ENCODE assay signal across 20 cellular contexts in the genomic region with DNA sequence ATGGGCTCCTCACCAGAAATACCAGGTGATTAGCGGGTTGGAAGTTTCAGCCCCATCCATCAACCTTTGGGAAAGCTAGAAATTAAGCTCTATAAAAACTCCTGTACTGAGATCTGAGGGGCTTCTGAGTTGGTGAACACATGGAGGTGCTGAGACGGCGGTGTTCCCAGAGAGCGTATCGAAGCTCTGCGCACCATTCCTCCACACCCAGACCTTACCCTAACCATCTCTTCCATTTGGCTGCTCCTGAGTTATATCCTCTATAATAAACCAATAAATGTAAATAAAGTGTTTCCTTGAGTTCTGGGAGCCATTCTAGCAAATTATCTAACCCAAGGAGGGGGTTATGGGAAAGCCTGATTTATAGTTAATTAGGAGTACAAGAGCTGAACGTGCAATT. TPM values are rescaled to one million over a fixed set of nuclear protein-coding genes. Genes with fewer than 3 reads are reported as not detected.
DNase-seq lines count a peak whose midpoint lies in the region; ATAC-seq and TF ChIP-seq lines count a peak whose summit lies in the region.
"Had no signal": no experiment of that assay in that cellular context is flagged by ENCODE, and none has a peak within 500 bp of the region (broad histone marks: within the 10 kb centered on the region; RNA-seq: fewer than 3 reads in every experiment).

No MANE protein-coding gene starts in this region.

- H3K36me3 Mint-ChIP-seq in MCF 10A (ENCODE audit: insufficient read depth, unreplicated experiment): peaks cover 31% of the 10 kb centered on the region

- no peak for TF ChIP-seq POLR2A in upper lobe of left lung (IDR thresholded peaks at IDR 0.05)

- no peak overlapping the region for H3K27ac ChIP-seq in mammary epithelial cell (ENCODE audit: insufficient read depth, low read depth, low read length)
- H3K27ac ChIP-seq in Panc1 (ENCODE audit: low read length): peak overlapping the region; percentile 41
- H3K27ac ChIP-seq in smooth muscle cell (ENCODE audit: low read depth): peak overlapping the region; percentile 76
- peak overlapping the region in 1 of 4 donors; percentile 45 for H3K27ac ChIP-seq in upper lobe of left lung
- H3K27ac ChIP-seq: HL-60, SJSA1 had no signal

- no peak overlapping the region for H3K4me3 Mint-ChIP-seq in MCF 10A (ENCODE audit: unreplicated experiment)
- H3K4me3 Mint-ChIP-seq: GM23338 had no signal

- H3K4me3 ChIP-seq in mammary epithelial cell (replicated peaks in 1 of 3; ENCODE audit: insufficient read depth in 1 of 3, low read depth in 2 of 3, low read length in 3 of 3) (no peak overlapping the region), Panc1 (ENCODE audit: low read depth in 2 of 2, low read length in 2 of 2) (no peak overlapping the region), smooth muscle cell (no peak overlapping the region), upper lobe of left lung (no peak overlapping the region)
- H3K4me3 ChIP-seq: GM23338, SJSA1 had no signal

- ATAC-seq in Panc1: no peak
- ATAC-seq in left colon: peak; percentile 58
- ATAC-seq in upper lobe of left lung (ENCODE audit: low FRiP score in 2 of 2): no peak
- no peak for ATAC-seq in HG02571 (IDR thresholded peaks at IDR 0.05; ENCODE audit: unreplicated experiment)

- no peak overlapping the region for H3K9ac ChIP-seq in mammary epithelial cell (ENCODE audit: insufficient read depth, low read length)
- no peak overlapping the region for H3K9ac ChIP-seq in smooth muscle cell (ENCODE audit: low read depth)

- in situ Hi-C loops in mammary epithelial cell (cut with MboI; ENCODE audit: low sequenced_read_pairs in 2 of 2) (no loop called here), Panc1 (cut with HindIII; ENCODE audit: low pct_unique_long_range_greater_than_20kb, low sequenced_read_pairs) (no loop called here)

- H3K4me1 Mint-ChIP-seq in MCF 10A (ENCODE audit: insufficient read depth, unreplicated experiment): peaks cover 19% of the 10 kb centered on the region

- H3K79me2 ChIP-seq in mammary epithelial cell (ENCODE audit: insufficient read depth, low read length) (peaks cover 73% of the 10 kb centered on the region), smooth muscle cell (ENCODE audit: low read depth) (peaks cover 13% of the 10 kb centered on the region)

- CTCF ChIA-PET in MCF 10A (lab: Yijun Ruan, JAX): interaction anchor here (0.7 to 1.5 kb wide), 2 partner anchors 12 to 20 kb away, joined by 4 to 7 read pairs; no protein-coding TSS in a partner anchor
- CTCF ChIA-PET in mammary epithelial cell (lab: Charles Lee; ENCODE audit: low non-redundant PET): no interaction called here
- CTCF ChIA-PET in Panc1 (lab: Charles Lee): interaction anchor here (0.7 kb wide), 1 partner anchor 68 kb away, joined by 3 read pairs; no protein-coding TSS in a partner anchor

- dilution Hi-C loops in mammary epithelial cell (cut with HindIII; ENCODE audit: low sequenced_read_pairs): no loop called here

- peaks cover 4% of the 10 kb centered on the region for H3K4me1 ChIP-seq in mammary epithelial cell (ENCODE audit: insufficient read depth, low read length)
- H3K4me1 ChIP-seq in Panc1 (ENCODE audit: control insufficient read depth, insufficient read depth, low read length): peaks cover 49% of the 10 kb centered on the region
- H3K4me1 ChIP-seq in smooth muscle cell (ENCODE audit: low read depth): no peaks in the 10 kb centered on the region
- H3K4me1 ChIP-seq in upper lobe of left lung: peaks cover 0 to 13% (median 5%) of the 10 kb centered on the region in 4 donors

- TF ChIP-seq EP300 in upper lobe of left lung (IDR thresholded peaks at IDR 0.05): no peak

- peaks cover 13% of the 10 kb centered on the region for H3F3A ChIP-seq in smooth muscle cell (ENCODE audit: low read depth)

- H3K27ac Mint-ChIP-seq in MCF 10A (ENCODE audit: low read depth, unreplicated experiment): peak overlapping the region; percentile 18
- H3K27ac Mint-ChIP-seq: GM23338 had no signal

- H3K4me2 ChIP-seq in mammary epithelial cell (ENCODE audit: insufficient read depth, low read depth, low read length): no peak overlapping the region
- H3K4me2 ChIP-seq in smooth muscle cell: no peak overlapping the region
- H3K4me2 ChIP-seq: GM23338 had no signal

- intact Hi-C loops in MCF 10A (cut with micrococcal nuclease): no loop called here
- intact Hi-C loops in mammary epithelial cell (cut with micrococcal nuclease): no loop called here
- intact Hi-C loops in Panc1 (cut with micrococcal nuclease; ENCODE audit: unreplicated experiment): loop anchor here (5.0 kb wide), 2 partner anchors 41 to 201 kb away; a partner anchor contains a TSS
- intact Hi-C loops in left colon (cut with DNase I, micrococcal nuclease): no loop called here

- H4K20me1 ChIP-seq in mammary epithelial cell (ENCODE audit: insufficient read depth, low read length): no peaks in the 10 kb centered on the region
- peaks cover 6% of the 10 kb centered on the region for H4K20me1 ChIP-seq in smooth muscle cell (ENCODE audit: low read depth)

- POLR2A ChIA-PET in MCF 10A (lab: Yijun Ruan, JAX): no interaction called here
- POLR2A ChIA-PET in Panc1 (lab: Charles Lee): no interaction called here

- 96% methylated on average over 6 of the region's 7 CpGs for WGBS in mammary epithelial cell (ENCODE audit: low coverage, missing lambda C conversion rate)
- 95% methylated on average over 7 of the region's 7 CpGs for WGBS in smooth muscle cell (ENCODE audit: low lambda C conversion rate)
- WGBS in upper lobe of left lung, 2 donors: 95 to 97% methylated on average over 7 of the region's 7 CpGs

- H3K9me3 Mint-ChIP-seq in MCF 10A (ENCODE audit: unreplicated experiment): peaks cover 7% of the 10 kb centered on the region
- H3K9me3 Mint-ChIP-seq: GM23338 had no signal

- H3K27me3 ChIP-seq in mammary epithelial cell (ENCODE audit: insufficient read depth, low read length) (no peaks in the 10 kb centered on the region), Panc1 (ENCODE audit: control insufficient read depth, insufficient read depth, low read length) (no peaks in the 10 kb centered on the region), smooth muscle cell (ENCODE audit: low read depth) (no peaks in the 10 kb centered on the region), upper lobe of left lung (no peaks in the 10 kb centered on the region)
- H3K27me3 ChIP-seq: SJSA1 had no signal

- no peaks in the 10 kb centered on the region for H3K27me3 Mint-ChIP-seq in MCF 10A (ENCODE audit: insufficient read depth, unreplicated experiment)
- H3K27me3 Mint-ChIP-seq: CD4-positive, alpha-beta memory T cell had no signal

- H3K36me3 ChIP-seq in mammary epithelial cell (ENCODE audit: insufficient read depth, low read length) (no peaks in the 10 kb centered on the region), Panc1 (ENCODE audit: control insufficient read depth, insufficient read depth, low read length) (0 out of 2 replicates have a peak, but pooled peaks cover 3% of the 10 kb centered on the region), smooth muscle cell (ENCODE audit: low read depth) (no peaks in the 10 kb centered on the region), upper lobe of left lung (peaks cover 0 to 4% (median 0%) of the 10 kb centered on the region in 4 donors)
- H3K36me3 ChIP-seq: SJSA1 had no signal

- BruUV-seq in MCF 10A (replicated peaks; lab: Mats Ljungman, UMichigan) (no TSS peak), mammary epithelial cell (replicated peaks; lab: Mats Ljungman, UMichigan) (no TSS peak), Panc1 (replicated peaks; lab: Mats Ljungman, UMichigan) (no TSS peak)

- H3K9me3 ChIP-seq in mammary epithelial cell (replicated peaks; ENCODE audit: insufficient read depth, low read length): no peaks in the 10 kb centered on the region
- H3K9me3 ChIP-seq in Panc1 (ENCODE audit: control insufficient read depth, insufficient read depth, low read depth, low read length): no peaks in the 10 kb centered on the region
- H3K9me3 ChIP-seq in smooth muscle cell (replicated peaks; ENCODE audit: low read depth): no peaks in the 10 kb centered on the region
- no peaks in the 10 kb centered on the region for H3K9me3 ChIP-seq in upper lobe of left lung
- H3K9me3 ChIP-seq: SJSA1 had no signal

- TF ChIP-seq CTCF in MCF 10A (IDR thresholded peaks at IDR 0.05; ENCODE audit: unreplicated experiment) (no peak), mammary epithelial cell (conservative IDR thresholded peaks at IDR 0.05 in 1 of 2, IDR thresholded peaks at IDR 0.05 in 1 of 2; ENCODE audit: extremely low read depth in 1 of 2, insufficient read depth in 1 of 2, low read depth in 1 of 2, low read length in 2 of 2) (no peak), Panc1 (IDR thresholded peaks at IDR 0.05) (no peak), smooth muscle cell (IDR thresholded peaks at IDR 0.05; ENCODE audit: borderline replicate concordance, insufficient read depth, poor library complexity, severe bottlenecking) (no peak), upper lobe of left lung (IDR thresholded peaks at IDR 0.05) (no peak)

- no peak overlapping the region for H2AFZ ChIP-seq in mammary epithelial cell (ENCODE audit: low read depth, low read length)
- no peak overlapping the region for H2AFZ ChIP-seq in smooth muscle cell (ENCODE audit: low read depth)
- H2AFZ ChIP-seq: GM23338 had no signal

- no peak for DNase-seq in MCF 10A (ENCODE audit: unreplicated experiment)
- DNase-seq in mammary epithelial cell: no peak
- no peak for DNase-seq in Panc1 (ENCODE audit: low read depth, low spot score)
- no peak for DNase-seq in left colon
- no peak for DNase-seq in smooth muscle cell (lab: John Stamatoyannopoulos, UW; ENCODE audit: unreplicated experiment)
- DNase-seq in upper lobe of left lung: no peak
- DNase-seq: Calu3; CD4-positive, alpha-beta memory T cell; DMS153; HCEC 1CT; KG1; NCI-H1105 treated with DMSO at 0.1 percent for 48 hours; NCI-H1694; NCI-H2081 treated with DMSO at 0.1 percent for 48 hours; NCI-H524 treated with DMSO at 0.1 percent for 48 hours; OCI-M1 had no signal

RNA-seq across cellular contexts. Expression of a gene that starts 41.4 kb away (rescaled TPM):
- 134 and 137 TPM in 2 replicates for total RNA-seq in MCF 10A (2022)
- total RNA-seq in mammary epithelial cell: 100 to 1,000 TPM in 1 of 2 donors, 10 to 100 TPM in 1; 96.9 to 111 TPM
- polyA plus RNA-seq in mammary epithelial cell: 169 TPM
- 63.6 TPM for polyA minus RNA-seq in mammary epithelial cell
- 383 TPM for total RNA-seq in Panc1 (2021; ENCODE audit: unreplicated experiment)
- 252 TPM for polyA plus RNA-seq in Panc1 (2012; ENCODE audit: insufficient read length)
- 100 to 1,000 TPM; 105 to 114 TPM for total RNA-seq in left colon
- total RNA-seq in smooth muscle cell: 77.6 and 78.8 TPM in 2 replicates
- 38.8 and 55.8 TPM in 2 replicates for polyA plus RNA-seq in smooth muscle cell
- 100 to 1,000 TPM in 4 of 6 donors, 10 to 100 TPM in 2; 55.5 to 200 (median 121) TPM for total RNA-seq in upper lobe of left lung
